1 cellular context compared by ENCODE assay signal in the genomic region with DNA sequence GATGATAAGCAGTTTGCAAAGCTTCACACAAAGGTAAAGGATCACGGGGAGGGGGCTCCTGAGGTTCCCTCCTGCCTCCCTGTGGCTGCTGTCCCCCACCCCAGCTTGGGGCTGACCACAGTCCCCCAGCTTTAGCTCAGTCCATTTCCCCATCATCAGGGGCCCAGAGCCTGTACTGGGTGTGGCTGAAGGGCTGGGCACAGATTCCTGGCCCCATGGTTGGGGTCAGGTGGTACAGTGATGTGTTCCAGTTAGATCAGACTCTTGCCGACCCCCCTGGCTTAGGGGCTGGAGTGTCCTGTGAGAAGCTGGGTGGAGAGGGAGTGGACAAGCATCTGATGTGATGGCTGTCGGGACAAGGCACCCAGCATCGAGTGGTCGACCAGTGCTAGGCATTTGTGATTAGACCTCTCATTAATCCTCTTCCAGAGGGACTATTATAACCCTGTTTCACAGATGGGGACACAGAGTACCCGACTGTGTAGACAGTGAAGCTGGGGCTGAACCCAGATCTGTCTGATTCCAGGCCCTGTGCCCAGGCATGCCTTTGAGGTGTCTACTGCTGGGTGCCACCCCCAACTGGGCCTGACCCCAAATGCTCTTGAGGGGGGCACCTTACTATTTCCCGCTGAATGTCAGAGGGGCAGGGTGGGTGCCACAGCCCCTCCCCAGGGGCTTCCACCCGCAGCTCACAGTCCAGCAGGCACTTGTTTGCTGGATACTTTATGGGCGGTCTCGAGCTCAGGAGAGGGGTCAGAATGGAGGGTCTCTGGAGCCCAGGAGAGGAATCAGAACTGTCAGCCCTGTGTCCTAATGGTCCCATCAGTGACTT.
TF ChIP-seq lines count a peak whose summit lies in the region.

No MANE protein-coding gene starts in this region.

TF ChIP-seq in SK-N-SH, 30 proteins besides CTCF, POLR2A, EP300 and RAD21 (continued from another document):
- TF ChIP-seq, protein P1, sequence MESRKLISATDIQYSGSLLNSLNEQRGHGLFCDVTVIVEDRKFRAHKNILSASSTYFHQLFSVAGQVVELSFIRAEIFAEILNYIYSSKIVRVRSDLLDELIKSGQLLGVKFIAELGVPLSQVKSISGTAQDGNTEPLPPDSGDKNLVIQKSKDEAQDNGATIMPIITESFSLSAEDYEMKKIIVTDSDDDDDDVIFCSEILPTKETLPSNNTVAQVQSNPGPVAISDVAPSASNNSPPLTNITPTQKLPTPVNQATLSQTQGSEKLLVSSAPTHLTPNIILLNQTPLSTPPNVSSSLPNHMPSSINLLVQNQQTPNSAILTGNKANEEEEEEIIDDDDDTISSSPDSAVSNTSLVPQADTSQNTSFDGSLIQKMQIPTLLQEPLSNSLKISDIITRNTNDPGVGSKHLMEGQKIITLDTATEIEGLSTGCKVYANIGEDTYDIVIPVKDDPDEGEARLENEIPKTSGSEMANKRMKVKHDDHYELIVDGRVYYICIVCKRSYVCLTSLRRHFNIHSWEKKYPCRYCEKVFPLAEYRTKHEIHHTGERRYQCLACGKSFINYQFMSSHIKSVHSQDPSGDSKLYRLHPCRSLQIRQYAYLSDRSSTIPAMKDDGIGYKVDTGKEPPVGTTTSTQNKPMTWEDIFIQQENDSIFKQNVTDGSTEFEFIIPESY (IDR thresholded peaks at IDR 0.05; ENCODE audit: borderline replicate concordance, low read depth) = no peak
- no peak for TF ChIP-seq FOXM1 (IDR thresholded peaks at IDR 0.05; ENCODE audit: low read depth)
- TF ChIP-seq YY1 (IDR thresholded peaks at IDR 0.05; ENCODE audit: low read depth) = no peak
- no peak for TF ChIP-seq GATA2 (CRISPR knock-in tag; IDR thresholded peaks at IDR 0.05)
- no peak for TF ChIP-seq MEF2A (IDR thresholded peaks at IDR 0.05; ENCODE audit: borderline replicate concordance, low read depth)
- no peak for TF ChIP-seq TEAD4 (IDR thresholded peaks at IDR 0.05; ENCODE audit: borderline replicate concordance, insufficient read depth)
- TF ChIP-seq, protein P2, sequence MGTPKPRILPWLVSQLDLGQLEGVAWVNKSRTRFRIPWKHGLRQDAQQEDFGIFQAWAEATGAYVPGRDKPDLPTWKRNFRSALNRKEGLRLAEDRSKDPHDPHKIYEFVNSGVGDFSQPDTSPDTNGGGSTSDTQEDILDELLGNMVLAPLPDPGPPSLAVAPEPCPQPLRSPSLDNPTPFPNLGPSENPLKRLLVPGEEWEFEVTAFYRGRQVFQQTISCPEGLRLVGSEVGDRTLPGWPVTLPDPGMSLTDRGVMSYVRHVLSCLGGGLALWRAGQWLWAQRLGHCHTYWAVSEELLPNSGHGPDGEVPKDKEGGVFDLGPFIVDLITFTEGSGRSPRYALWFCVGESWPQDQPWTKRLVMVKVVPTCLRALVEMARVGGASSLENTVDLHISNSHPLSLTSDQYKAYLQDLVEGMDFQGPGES (IDR thresholded peaks at IDR 0.05; ENCODE audit: low read depth, low read length) = no peak
- TF ChIP-seq ELF1 (IDR thresholded peaks at IDR 0.05) = no peak
- no peak for TF ChIP-seq FOXJ3 (CRISPR knock-in tag; IDR thresholded peaks at IDR 0.05)
- TF ChIP-seq JUND (IDR thresholded peaks at IDR 0.05) = no peak
- TF ChIP-seq, protein P3, sequence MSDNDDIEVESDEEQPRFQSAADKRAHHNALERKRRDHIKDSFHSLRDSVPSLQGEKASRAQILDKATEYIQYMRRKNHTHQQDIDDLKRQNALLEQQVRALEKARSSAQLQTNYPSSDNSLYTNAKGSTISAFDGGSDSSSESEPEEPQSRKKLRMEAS (IDR thresholded peaks at IDR 0.05; ENCODE audit: low read depth) = no peak
- TF ChIP-seq GABPA (IDR thresholded peaks at IDR 0.05; ENCODE audit: low read depth) = no peak
- TF ChIP-seq, protein P4, sequence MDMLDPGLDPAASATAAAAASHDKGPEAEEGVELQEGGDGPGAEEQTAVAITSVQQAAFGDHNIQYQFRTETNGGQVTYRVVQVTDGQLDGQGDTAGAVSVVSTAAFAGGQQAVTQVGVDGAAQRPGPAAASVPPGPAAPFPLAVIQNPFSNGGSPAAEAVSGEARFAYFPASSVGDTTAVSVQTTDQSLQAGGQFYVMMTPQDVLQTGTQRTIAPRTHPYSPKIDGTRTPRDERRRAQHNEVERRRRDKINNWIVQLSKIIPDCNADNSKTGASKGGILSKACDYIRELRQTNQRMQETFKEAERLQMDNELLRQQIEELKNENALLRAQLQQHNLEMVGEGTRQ (IDR thresholded peaks at IDR 0.05; ENCODE audit: borderline replicate concordance, low read depth, low read length) = no peak
- no peak for TF ChIP-seq EZH2phosphoT487 (IDR thresholded peaks at IDR 0.05; ENCODE audit: borderline replicate concordance, low read depth)
- no peak for TF ChIP-seq USF1 (IDR thresholded peaks at IDR 0.05; ENCODE audit: borderline replicate concordance, low read depth)
- no peak for TF ChIP-seq NFIC (IDR thresholded peaks at IDR 0.05; ENCODE audit: borderline replicate concordance)
